In the genomic region with DNA sequence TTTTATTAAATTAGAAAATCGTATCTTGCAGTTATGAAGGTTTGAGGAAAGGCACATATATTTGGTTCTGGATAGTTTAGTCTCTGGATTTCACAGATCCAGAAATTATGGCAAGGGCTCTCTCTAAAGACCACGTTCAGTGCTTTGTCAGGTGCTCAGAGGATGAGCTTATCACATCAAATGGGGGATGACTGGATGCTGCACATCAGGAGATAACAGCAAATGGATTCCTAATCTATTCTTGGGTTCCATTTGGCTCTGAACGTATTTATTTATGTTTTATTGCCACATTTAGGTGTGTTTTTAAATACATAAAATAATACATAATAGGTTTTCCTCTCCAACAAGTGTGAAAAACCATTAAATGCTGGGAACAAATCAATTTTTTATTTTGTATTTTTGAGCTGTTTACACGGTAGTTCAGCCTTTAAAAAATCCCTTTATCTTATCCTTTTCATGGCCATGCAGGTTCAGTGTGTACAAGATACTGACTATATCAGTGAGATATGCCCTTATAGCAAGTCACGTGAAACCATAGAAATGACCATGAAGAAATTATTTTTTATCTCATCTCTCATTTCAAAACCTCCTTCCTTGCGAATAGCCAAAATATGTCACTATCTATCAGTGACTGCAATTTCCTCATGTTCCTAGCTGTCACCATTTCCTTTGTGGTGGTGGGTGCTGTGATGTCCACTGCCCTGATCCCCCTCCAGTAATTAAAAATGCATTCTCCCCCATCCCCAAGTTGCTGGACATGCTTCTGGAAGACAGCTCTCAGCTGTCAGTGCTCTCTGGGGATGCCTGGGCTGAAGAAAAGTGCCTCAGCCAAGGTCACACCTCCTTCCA, we compare ENCODE assay signal across 23 cellular contexts. TPM values are rescaled to one million over a fixed set of nuclear protein-coding genes. Genes with fewer than 3 reads are reported as not detected.
"Had no signal": no experiment of that assay in that cellular context is flagged by ENCODE, and none has a peak within 500 bp of the region (broad histone marks: within the 10 kb centered on the region; RNA-seq: fewer than 3 reads in every experiment).

No MANE protein-coding gene starts in this region.

- H3K27ac Mint-ChIP-seq: activated CD8-positive, alpha-beta memory T cell treated with anti-CD3 and anti-CD28 coated beads, Interleukin-2, amount 10 ng/mL, durations not matched to agents 7 days and 5 days; activated naive CD8-positive, alpha-beta T cell treated with anti-CD3 and anti-CD28 coated beads for 36 hours; activated T-cell treated with anti-CD3 and anti-CD28 coated beads, Interleukin-2, amount 50 U/mL, for 24 hours; natural killer cell; T-helper 2 cell treated with Interferon-gamma antibody and Interleukin-4, amounts not matched to agents 5 μg/mL and 100 μg/mL, for 36 hours had no signal

- H3K4me3 Mint-ChIP-seq: activated CD8-positive, alpha-beta memory T cell treated with anti-CD3 and anti-CD28 coated beads, Interleukin-2, amount 10 ng/mL, durations not matched to agents 7 days and 5 days; activated naive CD8-positive, alpha-beta T cell treated with anti-CD3 and anti-CD28 coated beads for 36 hours; activated T-cell treated with anti-CD3 and anti-CD28 coated beads, Interleukin-2, amount 50 U/mL, for 24 hours; brain; natural killer cell; T-helper 2 cell treated with Interferon-gamma antibody and Interleukin-4, amounts not matched to agents 5 μg/mL and 100 μg/mL, for 36 hours had no signal

- H3K9me3 ChIP-seq: colonic mucosa, left lung, thyroid gland, uterus had no signal

- H3K27ac ChIP-seq: colonic mucosa, hepatocyte, left lung, thyroid gland, uterus had no signal

- H3K27me3 ChIP-seq: colonic mucosa, hepatocyte, left lung, thyroid gland, uterus had no signal

- H3K4me3 ChIP-seq: colonic mucosa, hepatocyte, left lung, thyroid gland, uterus had no signal

- ATAC-seq: activated CD8-positive, alpha-beta memory T cell treated with anti-CD3 and anti-CD28 coated beads, Interleukin-2, amount 10 ng/mL, durations not matched to agents 7 days and 5 days; esophagus mucosa; left lung had no signal

- H3K36me3 Mint-ChIP-seq: activated CD8-positive, alpha-beta memory T cell treated with anti-CD3 and anti-CD28 coated beads, Interleukin-2, amount 10 ng/mL, durations not matched to agents 7 days and 5 days; activated naive CD8-positive, alpha-beta T cell treated with anti-CD3 and anti-CD28 coated beads for 36 hours; brain; natural killer cell had no signal

- H3K4me1 ChIP-seq: colonic mucosa, thyroid gland, uterus had no signal

- H3K9me3 Mint-ChIP-seq: activated naive CD8-positive, alpha-beta T cell treated with anti-CD3 and anti-CD28 coated beads for 36 hours; activated T-cell treated with anti-CD3 and anti-CD28 coated beads, Interleukin-2, amount 50 U/mL, for 24 hours; natural killer cell; T-helper 2 cell treated with Interferon-gamma antibody and Interleukin-4, amounts not matched to agents 5 μg/mL and 100 μg/mL, for 36 hours had no signal

- DNase-seq: activated CD4-positive, alpha-beta T cell treated with anti-CD3 and anti-CD28 coated beads for 1 hour; activated CD4-positive, alpha-beta T cell treated with anti-CD3 and anti-CD28 coated beads, Interleukin-2, amount 50 U/mL, for 4 hours; activated CD8-positive, alpha-beta memory T cell treated with anti-CD3 and anti-CD28 coated beads, Interleukin-2, amount 10 ng/mL, durations not matched to agents 7 days and 5 days; activated effector memory CD4-positive, alpha-beta T cell treated with anti-CD3 and anti-CD28 coated beads, Interleukin-2, amount 50 U/mL, for 16 hours; activated naive CD8-positive, alpha-beta T cell treated with anti-CD3 and anti-CD28 coated beads for 36 hours; activated T-cell treated with anti-CD3 and anti-CD28 coated beads, Interleukin-2, amount 50 U/mL, for 24 hours; amygdala; central memory CD4-positive, alpha-beta T cell; colonic mucosa; left lung; mammary epithelial cell; natural killer cell; nucleus accumbens; posterior cingulate gyrus; retina; stimulated activated CD4-positive, alpha-beta T cell treated with anti-CD3 and anti-CD28 coated beads, Interleukin-12 subunit alpha, Interleukin-12 subunit beta, amount 100 ng/mL, for 4 hours; stimulated activated CD4-positive, alpha-beta T cell treated with anti-CD3 and anti-CD28 coated beads, Interleukin-2, amount 100 ng/mL, for 24 hours; thyroid gland; uterus had no signal

- H3K27me3 Mint-ChIP-seq: activated naive CD8-positive, alpha-beta T cell treated with anti-CD3 and anti-CD28 coated beads for 36 hours had no signal

- H3K36me3 ChIP-seq: colonic mucosa, left lung, thyroid gland, uterus had no signal

RNA-seq across cellular contexts. Expression of a gene that starts 25.9 kb away (rescaled TPM):
- total RNA-seq: mammary epithelial cell had no signal
